ENCODE assay signal across 25 cellular contexts in genomic region chr1:239899747-239900146, GRCh38.
DNase-seq lines count a peak whose midpoint lies in the region; ATAC-seq, FAIRE-seq and TF ChIP-seq lines count a peak whose summit lies in the region.
"Had no signal": no experiment of that assay in that cellular context is flagged by ENCODE, and none has a peak within 500 bp of the region (broad histone marks: within the 10 kb centered on the region; RNA-seq: fewer than 3 reads in every experiment).

No MANE protein-coding gene starts in this region.

- H3K27me3 ChIP-seq in adrenal gland, result no peaks in the 10 kb centered on the region
- H3K27me3 ChIP-seq: SJCRH30 had no signal

- H3K4me3 ChIP-seq in LNCaP clone FGC (ENCODE audit: low read depth, low read length) (no peak overlapping the region), kidney (ENCODE audit: low read length in 2 of 2) (no peak overlapping the region), mucosa of descending colon (no peak overlapping the region), adrenal gland (no peak overlapping the region)
- H3K4me3 ChIP-seq: A549, K562, SJCRH30 had no signal

- intact Hi-C loops in kidney (cut with DNase I) (loop anchor here (10.0 kb wide), 1 partner anchor 495 kb away; no protein-coding TSS in a partner anchor), mucosa of descending colon (cut with DNase I, micrococcal nuclease) (no loop called here), adrenal gland (cut with DNase I) (loop anchor here in 1 of 2 donors (2.0 kb wide), 1 partner anchor 495 kb away; no protein-coding TSS in a partner anchor)
- intact Hi-C loops in activated T-helper 1 cell treated with anti-CD3 and anti-CD28 coated beads, Interleukin-12 subunit alpha, Interleukin-12 subunit beta, Interleukin-2, Interleukin-4 antibody, amounts not matched to agents 30 ng/mL and 10 ng/mL and 1 ng/mL, durations not matched to agents 14 hours and 24 hours and 36 hours (cut with micrococcal nuclease), result loop anchor here (5.0 to 10.0 kb wide), 4 partner anchors 182 to 1647 kb away; no protein-coding TSS in a partner anchor

- DNase-seq in LNCaP clone FGC (ENCODE audit: low read depth), result no peak
- no peak for DNase-seq in kidney
- no peak for DNase-seq in mucosa of descending colon
- DNase-seq in adrenal gland, result no peak
- no peak for DNase-seq in SKM-1 (lab: John Stamatoyannopoulos, UW; ENCODE audit: unreplicated experiment)
- DNase-seq in activated T-helper 1 cell treated with anti-CD3 and anti-CD28 coated beads, Interleukin-12 subunit alpha, Interleukin-12 subunit beta, Interleukin-2, Interleukin-4 antibody, amounts not matched to agents 30 ng/mL and 10 ng/mL and 1 ng/mL, durations not matched to agents 14 hours and 24 hours and 36 hours (ENCODE audit: low spot score), result no peak
- no peak for DNase-seq in nephron progenitor cell
- DNase-seq: DMS53, GDM1, H7, MM.1S, NCI-H1048, NCI-H1417 treated with DMSO at 0.1 percent for 48 hours, NCI-H187, NCI-H446, NCI-H526 treated with DMSO at 0.1 percent for 48 hours, OCI-M1 had no signal

- peaks cover 4 to 7% of the 10 kb centered on the region in 2 donors for H3K4me1 ChIP-seq in kidney (ENCODE audit: control insufficient read depth in 1 of 2, insufficient read depth in 1 of 2, low read depth in 1 of 2, low read length in 2 of 2)
- no peaks in the 10 kb centered on the region for H3K4me1 ChIP-seq in mucosa of descending colon (ENCODE audit: low read depth)
- no peaks in the 10 kb centered on the region for H3K4me1 ChIP-seq in adrenal gland (replicated peaks in 1 of 2)

- no peaks in the 10 kb centered on the region for H3K9me3 ChIP-seq in kidney (ENCODE audit: control insufficient read depth in 1 of 2, low read length in 2 of 2)
- H3K9me3 ChIP-seq in mucosa of descending colon, result no peaks in the 10 kb centered on the region
- H3K9me3 ChIP-seq in adrenal gland (replicated peaks in 1 of 3), result no peaks in the 10 kb centered on the region
- H3K9me3 ChIP-seq: A549, SJCRH30 had no signal

- FAIRE-seq in kidney (lab: Jason Lieb, UNC), result no peak
- FAIRE-seq: A549, D721Med, GM18507, K562, RCC 7860 had no signal

- no peaks in the 10 kb centered on the region for H3K36me3 Mint-ChIP-seq in activated T-helper 1 cell treated with anti-CD3 and anti-CD28 coated beads, Interleukin-12 subunit alpha, Interleukin-12 subunit beta, Interleukin-2, Interleukin-4 antibody, amounts not matched to agents 30 ng/mL and 10 ng/mL and 1 ng/mL, durations not matched to agents 14 hours and 24 hours and 36 hours (ENCODE audit: low read depth)
- peaks cover 5% of the 10 kb centered on the region for H3K36me3 Mint-ChIP-seq in nephron progenitor cell (ENCODE audit: low read depth)
- H3K36me3 Mint-ChIP-seq: CD14-positive monocyte had no signal

- TF ChIP-seq POLR2A in adrenal gland (IDR thresholded peaks at IDR 0.05), result no peak

- ATAC-seq in mucosa of descending colon, result peak; percentile 21
- ATAC-seq: A549, K562 had no signal

- no peaks in the 10 kb centered on the region for H3K4me1 Mint-ChIP-seq in activated T-helper 1 cell treated with anti-CD3 and anti-CD28 coated beads, Interleukin-12 subunit alpha, Interleukin-12 subunit beta, Interleukin-2, Interleukin-4 antibody, amounts not matched to agents 30 ng/mL and 10 ng/mL and 1 ng/mL, durations not matched to agents 14 hours and 24 hours and 36 hours (ENCODE audit: low read depth)
- H3K4me1 Mint-ChIP-seq in nephron progenitor cell, result peaks cover 12% of the 10 kb centered on the region

- H3K36me3 ChIP-seq in kidney (ENCODE audit: control insufficient read depth in 1 of 2, insufficient read depth in 2 of 2, low read length in 2 of 2), result no peaks in the 10 kb centered on the region
- no peaks in the 10 kb centered on the region for H3K36me3 ChIP-seq in mucosa of descending colon (ENCODE audit: low read depth)
- no peaks in the 10 kb centered on the region for H3K36me3 ChIP-seq in adrenal gland (replicated peaks in 1 of 2)
- H3K36me3 ChIP-seq: SJCRH30 had no signal

- H3K27me3 Mint-ChIP-seq in activated T-helper 1 cell treated with anti-CD3 and anti-CD28 coated beads, Interleukin-12 subunit alpha, Interleukin-12 subunit beta, Interleukin-2, Interleukin-4 antibody, amounts not matched to agents 30 ng/mL and 10 ng/mL and 1 ng/mL, durations not matched to agents 14 hours and 24 hours and 36 hours (ENCODE audit: insufficient read depth), result no peaks in the 10 kb centered on the region
- H3K27me3 Mint-ChIP-seq in nephron progenitor cell (ENCODE audit: low read depth, poor library complexity), result peaks cover 10% of the 10 kb centered on the region
- H3K27me3 Mint-ChIP-seq: B cell had no signal

- WGBS in adrenal gland, 4 donors, result 76 to 87% (median 84%) methylated on average over 3 of the region's 3 CpGs

- no peak overlapping the region for H3K9ac ChIP-seq in kidney (ENCODE audit: low read length in 2 of 2)

- TF ChIP-seq CTCF in LNCaP clone FGC (IDR thresholded peaks at IDR 0.05; ENCODE audit: control insufficient read depth, extremely low read depth, insufficient read depth) (0 out of 2 replicates have a peak, but pooled peaks have one; percentile 3), kidney (IDR thresholded peaks at IDR 0.05; ENCODE audit: borderline replicate concordance, extremely low read depth, insufficient read depth) (peak; percentile 10), mucosa of descending colon (IDR thresholded peaks at IDR 0.05) (no peak), adrenal gland (IDR thresholded peaks at IDR 0.05) (no peak), nephron progenitor cell (IDR thresholded peaks at IDR 0.05) (no peak)

- H3K27ac ChIP-seq in kidney (ENCODE audit: low read depth in 2 of 2, low read length in 2 of 2) (no peak overlapping the region), adrenal gland (no peak overlapping the region)
- H3K27ac ChIP-seq: A549, SJCRH30 had no signal

- no peak overlapping the region for H3K27ac Mint-ChIP-seq in activated T-helper 1 cell treated with anti-CD3 and anti-CD28 coated beads, Interleukin-12 subunit alpha, Interleukin-12 subunit beta, Interleukin-2, Interleukin-4 antibody, amounts not matched to agents 30 ng/mL and 10 ng/mL and 1 ng/mL, durations not matched to agents 14 hours and 24 hours and 36 hours
- H3K27ac Mint-ChIP-seq in nephron progenitor cell, result no peak overlapping the region
- H3K27ac Mint-ChIP-seq: B cell, CD14-positive monocyte had no signal

- no peaks in the 10 kb centered on the region for H3K9me3 Mint-ChIP-seq in activated T-helper 1 cell treated with anti-CD3 and anti-CD28 coated beads, Interleukin-12 subunit alpha, Interleukin-12 subunit beta, Interleukin-2, Interleukin-4 antibody, amounts not matched to agents 30 ng/mL and 10 ng/mL and 1 ng/mL, durations not matched to agents 14 hours and 24 hours and 36 hours
- H3K9me3 Mint-ChIP-seq in nephron progenitor cell, result no peaks in the 10 kb centered on the region

- no peak overlapping the region for H3K4me3 Mint-ChIP-seq in activated T-helper 1 cell treated with anti-CD3 and anti-CD28 coated beads, Interleukin-12 subunit alpha, Interleukin-12 subunit beta, Interleukin-2, Interleukin-4 antibody, amounts not matched to agents 30 ng/mL and 10 ng/mL and 1 ng/mL, durations not matched to agents 14 hours and 24 hours and 36 hours
- no peak overlapping the region for H3K4me3 Mint-ChIP-seq in nephron progenitor cell
- H3K4me3 Mint-ChIP-seq: B cell, CD14-positive monocyte had no signal

Comparison
In these comparisons a context has a peak if more than half of its experiments do, and no peak if none do; other contexts are left out.
1. CTCF ChIP-seq: peak in LNCaP clone FGC (single experiment) and kidney (single experiment); none in mucosa of descending colon (single experiment), adrenal gland (0 of 6) and nephron progenitor cell (single experiment).
2. intact Hi-C loops: an anchor here in kidney (10.0 kb wide) and activated T-helper 1 cell treated with anti-CD3 and anti-CD28 coated beads, Interleukin-12 subunit alpha, Interleukin-12 subunit beta, Interleukin-2, Interleukin-4 antibody, amounts not matched to agents 30 ng/mL and 10 ng/mL and 1 ng/mL, durations not matched to agents 14 hours and 24 hours and 36 hours (5.0 to 10.0 kb wide); none called in mucosa of descending colon.